ENCODE assay signal across 1 cellular context in genomic region chr4:14787221-14787620, GRCh38.
TF ChIP-seq lines count a peak whose summit lies in the region.

No MANE protein-coding gene starts in this region.

TF ChIP-seq in H1, 55 proteins besides CTCF, POLR2A, EP300 and RAD21 (continued from another document):
- TF ChIP-seq HDAC6 (IDR thresholded peaks at IDR 0.05; ENCODE audit: low read depth, low read length): no peak
- no peak for TF ChIP-seq BRCA1 (IDR thresholded peaks at IDR 0.05; ENCODE audit: low read depth, low read length)
- TF ChIP-seq EGR1 (IDR thresholded peaks at IDR 0.05; ENCODE audit: borderline replicate concordance, low read depth, low read length): no peak
- TF ChIP-seq CHD1 (IDR thresholded peaks at IDR 0.05; ENCODE audit: low read depth, low read length): no peak
- no peak for TF ChIP-seq ZNF274 (IDR thresholded peaks at IDR 0.05; ENCODE audit: borderline replicate concordance, extremely low read depth, low read length)
- TF ChIP-seq JUN (IDR thresholded peaks at IDR 0.05; ENCODE audit: low read depth, low read length): no peak
- no peak for TF ChIP-seq TAF7 (optimal IDR thresholded peaks at IDR 0.05; ENCODE audit: borderline replicate concordance, low read depth, low read length)
- TF ChIP-seq ATF2 (IDR thresholded peaks at IDR 0.05; ENCODE audit: low read length): no peak
- TF ChIP-seq EZH2 (IDR thresholded peaks at IDR 0.05; ENCODE audit: low read depth, low read length, severe bottlenecking): no peak
- TF ChIP-seq GABPA (IDR thresholded peaks at IDR 0.05; ENCODE audit: borderline replicate concordance, insufficient read depth, low read length): no peak
- no peak for TF ChIP-seq TBP (IDR thresholded peaks at IDR 0.05; ENCODE audit: low read depth, low read length)
- TF ChIP-seq HDAC2 (IDR thresholded peaks at IDR 0.05; ENCODE audit: borderline replicate concordance in 1 of 2, low read depth in 2 of 2, low read length in 2 of 2): no peak
- no peak for TF ChIP-seq CBX5 (IDR thresholded peaks at IDR 0.05; ENCODE audit: low read depth, low read length)
TF ChIP-seq in H1: peak in this region for 0.
